Comparison of ENCODE assay signal across 1 cellular context in genomic region chr21:42624095-42624830, GRCh38.
TF ChIP-seq lines count a peak whose summit lies in the region.

No MANE protein-coding gene starts in this region.

TF ChIP-seq in HepG2, 621 proteins besides CTCF, POLR2A, EP300 and RAD21 (continued from another document and continues in another):
- TF ChIP-seq NRL (CRISPR knock-in tag; IDR thresholded peaks at IDR 0.05; ENCODE audit: borderline replicate concordance), result no peak
- no peak for TF ChIP-seq TOPORS (CRISPR knock-in tag; IDR thresholded peaks at IDR 0.05)
- TF ChIP-seq ZNF616 (CRISPR knock-in tag; IDR thresholded peaks at IDR 0.05; ENCODE audit: low read depth), result no peak
- no peak for TF ChIP-seq ZNF670 (CRISPR knock-in tag; IDR thresholded peaks at IDR 0.05; ENCODE audit: borderline replicate concordance)
- TF ChIP-seq ZNF337 (CRISPR knock-in tag; IDR thresholded peaks at IDR 0.05; ENCODE audit: borderline replicate concordance, low read depth), result 0 out of 2 replicates have a peak, but pooled peaks have one; percentile 62
- no peak for TF ChIP-seq PLRG1 (conservative IDR thresholded peaks at IDR 0.05)
- TF ChIP-seq ZNF263 (CRISPR knock-in tag; IDR thresholded peaks at IDR 0.05), result no peak
- TF ChIP-seq NAIF1 (CRISPR knock-in tag; IDR thresholded peaks at IDR 0.05; ENCODE audit: borderline replicate concordance), result no peak
- TF ChIP-seq HNF4A (CRISPR knock-in tag; IDR thresholded peaks at IDR 0.05), result no peak
- no peak for TF ChIP-seq THAP7 (CRISPR knock-in tag; IDR thresholded peaks at IDR 0.05)
- no peak for TF ChIP-seq ZNF572 (CRISPR knock-in tag; IDR thresholded peaks at IDR 0.05)
- TF ChIP-seq POLR2G (IDR thresholded peaks at IDR 0.05; ENCODE audit: low read depth, low read length), result no peak
- TF ChIP-seq ZNF280B (CRISPR knock-in tag; IDR thresholded peaks at IDR 0.05; ENCODE audit: borderline replicate concordance), result no peak
- TF ChIP-seq ZNF292 (CRISPR knock-in tag; IDR thresholded peaks at IDR 0.05; ENCODE audit: borderline replicate concordance, low read depth), result no peak
- no peak for TF ChIP-seq ZNF232 (CRISPR knock-in tag; IDR thresholded peaks at IDR 0.05; ENCODE audit: borderline replicate concordance)
- no peak for TF ChIP-seq BCL3 (CRISPR knock-in tag; IDR thresholded peaks at IDR 0.05)
- no peak for TF ChIP-seq ARNT (IDR thresholded peaks at IDR 0.05)
- TF ChIP-seq PBX2 (CRISPR knock-in tag; IDR thresholded peaks at IDR 0.05), result no peak
- no peak for TF ChIP-seq IKZF5 (CRISPR knock-in tag; IDR thresholded peaks at IDR 0.05)
- TF ChIP-seq TAF15 (IDR thresholded peaks at IDR 0.05; ENCODE audit: low read depth, low read length, poor library complexity, severe bottlenecking), result no peak
- TF ChIP-seq MED8 (CRISPR knock-in tag; IDR thresholded peaks at IDR 0.05; ENCODE audit: insufficient replicate concordance), result no peak
- TF ChIP-seq ZNF318 (CRISPR knock-in tag; IDR thresholded peaks at IDR 0.05), result no peak
- TF ChIP-seq RAD51 (IDR thresholded peaks at IDR 0.05; ENCODE audit: borderline replicate concordance), result no peak
- no peak for TF ChIP-seq REPIN1 (CRISPR knock-in tag; IDR thresholded peaks at IDR 0.05; ENCODE audit: borderline replicate concordance, low read depth)
- TF ChIP-seq TEAD2 (CRISPR knock-in tag; IDR thresholded peaks at IDR 0.05), result no peak
- peak; percentile 45; the same call in 1 of the 2 replicates for TF ChIP-seq KDM5B (CRISPR knock-in tag; IDR thresholded peaks at IDR 0.05; ENCODE audit: borderline replicate concordance)
- TF ChIP-seq ZXDC (CRISPR knock-in tag; IDR thresholded peaks at IDR 0.05), result no peak
- TF ChIP-seq CHD4 (IDR thresholded peaks at IDR 0.05; ENCODE audit: borderline replicate concordance, low read length), result no peak
- no peak for TF ChIP-seq CCAR2 (optimal IDR thresholded peaks at IDR 0.05; ENCODE audit: low read depth, low read length)
- TF ChIP-seq ZFP41 (CRISPR knock-in tag; IDR thresholded peaks at IDR 0.05; ENCODE audit: borderline replicate concordance), result 0 out of 2 replicates have a peak, but pooled peaks have one; percentile 43
- TF ChIP-seq SATB2 (CRISPR knock-in tag; IDR thresholded peaks at IDR 0.05), result no peak
- TF ChIP-seq CBX1 (IDR thresholded peaks at IDR 0.05; ENCODE audit: low read depth), result no peak
- no peak for TF ChIP-seq ZNF577 (CRISPR knock-in tag; IDR thresholded peaks at IDR 0.05; ENCODE audit: borderline replicate concordance, low read depth)
- TF ChIP-seq ATF1 (CRISPR knock-in tag; IDR thresholded peaks at IDR 0.05), result peak; percentile 29; the same call in 1 of the 2 replicates
- no peak for TF ChIP-seq FLYWCH1 (CRISPR knock-in tag; IDR thresholded peaks at IDR 0.05)
- TF ChIP-seq FOXJ3 (CRISPR knock-in tag; IDR thresholded peaks at IDR 0.05; ENCODE audit: borderline replicate concordance), result peak; percentile 32; the same call in 1 of the 2 replicates
- no peak for TF ChIP-seq DR1 (CRISPR knock-in tag; IDR thresholded peaks at IDR 0.05)
- no peak for TF ChIP-seq ZNF777 (CRISPR knock-in tag; IDR thresholded peaks at IDR 0.05)
- no peak for TF ChIP-seq IKZF1 (IDR thresholded peaks at IDR 0.05)
- TF ChIP-seq BRD4 (CRISPR knock-in tag; IDR thresholded peaks at IDR 0.05), result peak; percentile 63; the same call in 1 of the 2 replicates
- TF ChIP-seq PHF21A (CRISPR knock-in tag; IDR thresholded peaks at IDR 0.05), result peak; percentile 61; the same call in 1 of the 2 replicates
- no peak for TF ChIP-seq ZNF552 (CRISPR knock-in tag; IDR thresholded peaks at IDR 0.05; ENCODE audit: borderline replicate concordance)
- no peak for TF ChIP-seq DNMT3B (CRISPR knock-in tag; conservative IDR thresholded peaks at IDR 0.05)
- TF ChIP-seq E2F2 (CRISPR knock-in tag; IDR thresholded peaks at IDR 0.05; ENCODE audit: borderline replicate concordance), result no peak
- no peak for TF ChIP-seq DMAP1 (CRISPR knock-in tag; IDR thresholded peaks at IDR 0.05)
- no peak for TF ChIP-seq GTF3A (CRISPR knock-in tag; conservative IDR thresholded peaks at IDR 0.05)
- no peak for TF ChIP-seq SIX1 (CRISPR knock-in tag; IDR thresholded peaks at IDR 0.05; ENCODE audit: borderline replicate concordance)
